21 cellular contexts compared by ENCODE assay signal in genomic region chr4:3672465-3672831, GRCh38.
A peak's percentile ranks its signal among the peaks of the same experiment; 100 is the strongest.
DNase-seq lines count a peak whose midpoint lies in the region; ATAC-seq and TF ChIP-seq lines count a peak whose summit lies in the region.
"Had no signal": no experiment of that assay in that cellular context is flagged by ENCODE, and none has a peak within 500 bp of the region (broad histone marks: within the 10 kb centered on the region; RNA-seq: fewer than 3 reads in every experiment).

No MANE protein-coding gene starts in this region.

- TF ChIP-seq POLR2A in erythroblast (IDR thresholded peaks at IDR 0.05; ENCODE audit: low read length), result no peak

- WGBS in hepatocyte (ENCODE audit: low lambda C conversion rate, missing lambda C conversion rate), result 96% methylated on average over 3 of the region's 3 CpGs

- no peak for ATAC-seq in left ventricle myocardium superior
- ATAC-seq in PC-3, result no peak
- ATAC-seq: GM12878 had no signal

- no peak for TF ChIP-seq CTCF in right atrium auricular region (IDR thresholded peaks at IDR 0.05)
- TF ChIP-seq CTCF in PC-3 (conservative IDR thresholded peaks at IDR 0.05; ENCODE audit: low read depth, low read length), result no peak
- no peak for TF ChIP-seq CTCF in hepatocyte (IDR thresholded peaks at IDR 0.05; ENCODE audit: poor library complexity)
- no peak for TF ChIP-seq CTCF in coronary artery (IDR thresholded peaks at IDR 0.05)
- TF ChIP-seq CTCF in WERI-Rb-1 (IDR thresholded peaks at IDR 0.05; ENCODE audit: low read depth, low read length), result no peak

- POLR2A ChIA-PET in PC-3 (lab: Charles Lee; ENCODE audit: unreplicated experiment), result no interaction called here

- CTCF ChIA-PET in PC-3 (lab: Charles Lee), result no interaction called here

- H3K4me3 ChIP-seq in right atrium auricular region (no peak overlapping the region), PC-3 (ENCODE audit: low read length) (no peak overlapping the region), hepatocyte (no peak overlapping the region), coronary artery (no peak overlapping the region), WERI-Rb-1 (ENCODE audit: low read depth, low read length) (no peak overlapping the region)
- H3K4me3 ChIP-seq: BLaER1 treated with 17β-estradiol and CSF1 and Interleukin-3, amounts not matched to agents 10 nM and 100 nM; GM12878 had no signal

- H3K4me1 ChIP-seq in right atrium auricular region, result no peaks in the 10 kb centered on the region
- peaks cover 12% of the 10 kb centered on the region for H3K4me1 ChIP-seq in PC-3 (ENCODE audit: insufficient read depth, low read length)
- H3K4me1 ChIP-seq in hepatocyte (ENCODE audit: insufficient read depth), result peaks cover 15% of the 10 kb centered on the region

- intact Hi-C loops in left ventricle myocardium superior (cut with micrococcal nuclease), result no loop called here
- intact Hi-C loops in PC-3 (cut with micrococcal nuclease), result no loop called here

- no peaks in the 10 kb centered on the region for H3F3A ChIP-seq in PC-3 (ENCODE audit: low read length, unreplicated experiment)

- H3K9ac ChIP-seq in PC-3 (ENCODE audit: low read length), result no peak overlapping the region
- H3K9ac ChIP-seq: BLaER1 treated with 17β-estradiol and CSF1 and Interleukin-3, amounts not matched to agents 10 nM and 100 nM had no signal

- H3K9me2 ChIP-seq in PC-3 (replicated peaks; ENCODE audit: low read length), result no peaks in the 10 kb centered on the region
- H3K9me2 ChIP-seq in hepatocyte (replicated peaks; ENCODE audit: insufficient read depth), result no peaks in the 10 kb centered on the region

- H4K20me1 ChIP-seq in PC-3 (ENCODE audit: low read length), result 0 out of 2 replicates have a peak, but pooled peaks cover 4% of the 10 kb centered on the region
- H4K20me1 ChIP-seq in hepatocyte (ENCODE audit: insufficient read depth, poor library complexity, severe bottlenecking), result no peaks in the 10 kb centered on the region
- H4K20me1 ChIP-seq: BLaER1 treated with 17β-estradiol and CSF1 and Interleukin-3, amounts not matched to agents 10 nM and 100 nM had no signal

- H3K4me2 ChIP-seq in PC-3 (ENCODE audit: low read length), result peak overlapping the region; percentile 51
- H3K4me2 ChIP-seq in hepatocyte, result peak overlapping the region; percentile 25
- H3K4me2 ChIP-seq: BLaER1 treated with 17β-estradiol and CSF1 and Interleukin-3, amounts not matched to agents 10 nM and 100 nM had no signal

- H3K79me2 ChIP-seq in PC-3 (ENCODE audit: low read length) (no peaks in the 10 kb centered on the region), hepatocyte (no peaks in the 10 kb centered on the region)

- no peak overlapping the region for H3K27ac ChIP-seq in right atrium auricular region
- H3K27ac ChIP-seq in PC-3 (ENCODE audit: low read length), result no peak overlapping the region
- H3K27ac ChIP-seq in hepatocyte, result no peak overlapping the region
- no peak overlapping the region for H3K27ac ChIP-seq in coronary artery
- no peak overlapping the region for H3K27ac ChIP-seq in WERI-Rb-1
- H3K27ac ChIP-seq: BLaER1 treated with 17β-estradiol and CSF1 and Interleukin-3, amounts not matched to agents 10 nM and 100 nM; RWPE1 had no signal

- DNase-seq in left ventricle myocardium superior, result peak; percentile 7
- no peak for DNase-seq in right atrium auricular region (ENCODE audit: low spot score)
- no peak for DNase-seq in PC-3
- no peak for DNase-seq in hepatocyte (ENCODE audit: low spot score)
- DNase-seq in erythroblast (lab: John Stamatoyannopoulos, UW), result no peak
- no peak for DNase-seq in coronary artery (ENCODE audit: low spot score)
- DNase-seq in WERI-Rb-1, result no peak
- DNase-seq: AML-193; CD4-positive, alpha-beta memory T cell; DMS 273 treated with DMSO at 0.1 percent for 48 hours; DMS79; EL; GDM1; NCI-H1048; NCI-H1694 treated with DMSO at 0.1 percent for 48 hours; NCI-H2081; NCI-H2227 treated with DMSO at 0.1 percent for 48 hours; NCI-H526 treated with DMSO at 0.1 percent for 48 hours had no signal

- H2AFZ ChIP-seq in PC-3 (ENCODE audit: low read length) (no peak overlapping the region), hepatocyte (no peak overlapping the region)

- H3K36me3 ChIP-seq in right atrium auricular region (no peaks in the 10 kb centered on the region), PC-3 (ENCODE audit: low read depth, low read length) (no peaks in the 10 kb centered on the region), hepatocyte (replicated peaks; ENCODE audit: insufficient read depth, low read depth) (no peaks in the 10 kb centered on the region), WERI-Rb-1 (no peaks in the 10 kb centered on the region)
- H3K36me3 ChIP-seq: BLaER1 treated with 17β-estradiol and CSF1 and Interleukin-3, amounts not matched to agents 10 nM and 100 nM had no signal

- no TSS peak for BruUV-seq in PC-3 (replicated peaks; lab: Mats Ljungman, UMichigan)

- H3K9me3 ChIP-seq in right atrium auricular region, result peaks cover 0 to under 1% of the 10 kb centered on the region in 2 donors
- H3K9me3 ChIP-seq in PC-3 (ENCODE audit: low read length), result no peaks in the 10 kb centered on the region
- no peaks in the 10 kb centered on the region for H3K9me3 ChIP-seq in hepatocyte (ENCODE audit: low read depth)
- peaks cover under 1% of the 10 kb centered on the region for H3K9me3 ChIP-seq in WERI-Rb-1 (ENCODE audit: severe bottlenecking)

- H3K27me3 ChIP-seq in right atrium auricular region, result no peaks in the 10 kb centered on the region
- 0 out of 2 replicates have a peak, but pooled peaks cover 5% of the 10 kb centered on the region for H3K27me3 ChIP-seq in PC-3 (ENCODE audit: low read length)
- peaks cover 3% of the 10 kb centered on the region for H3K27me3 ChIP-seq in hepatocyte
- no peaks in the 10 kb centered on the region for H3K27me3 ChIP-seq in WERI-Rb-1 (ENCODE audit: insufficient read depth, low read depth, severe bottlenecking)
- H3K27me3 ChIP-seq: BLaER1 treated with 17β-estradiol and CSF1 and Interleukin-3, amounts not matched to agents 10 nM and 100 nM had no signal
